ENCODE assay signal across 14 cellular contexts in genomic region chr1:56446531-56447098, GRCh38.
A peak's percentile ranks its signal among the peaks of the same experiment; 100 is the strongest.
DNase-seq lines count a peak whose midpoint lies in the region; ATAC-seq and TF ChIP-seq lines count a peak whose summit lies in the region.
"Had no signal": no experiment of that assay in that cellular context is flagged by ENCODE, and none has a peak within 500 bp of the region (broad histone marks: within the 10 kb centered on the region; RNA-seq: fewer than 3 reads in every experiment).

No MANE protein-coding gene starts in this region.

- peak overlapping the region; percentile 68 to 72 for H3K27ac ChIP-seq in coronary artery
- peak overlapping the region in 1 of 2 donors; percentile 84 for H3K27ac ChIP-seq in lung (ENCODE audit: low read depth in 1 of 2, low read length in 1 of 2)
- H3K27ac ChIP-seq in thoracic aorta, result peak overlapping the region; percentile 6 to 32

- H3K27me3 Mint-ChIP-seq in progenitor cell of endocrine pancreas, result no peaks in the 10 kb centered on the region
- H3K27me3 Mint-ChIP-seq: activated naive CD4-positive, alpha-beta T cell treated with anti-CD3 and anti-CD28 coated beads, Interleukin-2, amount 50 U/mL, for 24 hours had no signal

- H3K4me1 ChIP-seq in lung (ENCODE audit: control insufficient read depth in 2 of 2, insufficient read depth in 2 of 2, low read length in 2 of 2) (peaks cover 8 to 13% of the 10 kb centered on the region in 2 donors), thoracic aorta (ENCODE audit: control insufficient read depth in 1 of 2, low read depth in 2 of 2) (peaks cover 16 to 40% of the 10 kb centered on the region in 2 donors)

- no peak overlapping the region for H3K4me3 Mint-ChIP-seq in progenitor cell of endocrine pancreas (ENCODE audit: low read depth)
- H3K4me3 Mint-ChIP-seq: activated naive CD4-positive, alpha-beta T cell treated with anti-CD3 and anti-CD28 coated beads, Interleukin-2, amount 50 U/mL, for 24 hours had no signal

- H3K27me3 ChIP-seq in lung (ENCODE audit: control insufficient read depth, insufficient read depth) (no peaks in the 10 kb centered on the region), thoracic aorta (replicated peaks; ENCODE audit: insufficient read depth) (no peaks in the 10 kb centered on the region)

- DNase-seq in NCI-H2029 (lab: John Stamatoyannopoulos, UW), result peak; percentile 80
- DNase-seq in coronary artery (ENCODE audit: low spot score), result peak; percentile 83
- DNase-seq in lung (ENCODE audit: low spot score), result peak; percentile 57
- peak; percentile 76 for DNase-seq in thoracic aorta (ENCODE audit: low spot score)
- no peak for DNase-seq in anterior cingulate cortex (lab: John Stamatoyannopoulos, UW)
- no peak for DNase-seq in progenitor cell of endocrine pancreas (ENCODE audit: low spot score, unreplicated experiment)
- DNase-seq: C1 segment of cervical spinal cord, GF-D8, NCI-H1436, NCI-H748 treated with DMSO at 0.1 percent for 48 hours, SIG-M5 had no signal

- no peaks in the 10 kb centered on the region for H3K9me3 ChIP-seq in lung (ENCODE audit: control insufficient read depth in 2 of 2, insufficient read depth in 1 of 2, low read length in 1 of 2)
- H3K9me3 ChIP-seq in thoracic aorta, result no peaks in the 10 kb centered on the region

- H3K27ac Mint-ChIP-seq in progenitor cell of endocrine pancreas, result no peak overlapping the region
- H3K27ac Mint-ChIP-seq: activated naive CD4-positive, alpha-beta T cell treated with anti-CD3 and anti-CD28 coated beads, Interleukin-2, amount 50 U/mL, for 24 hours had no signal

- ATAC-seq in lung (ENCODE audit: insufficient read depth, low FRiP score), result peak; percentile 77
- ATAC-seq in thoracic aorta (ENCODE audit: insufficient number of reproducible peaks, low FRiP score, low read depth), result peak; percentile 42
- no peak for ATAC-seq in GM21825 (IDR thresholded peaks at IDR 0.05; ENCODE audit: unreplicated experiment)
- no peak for ATAC-seq in GM18873 (IDR thresholded peaks at IDR 0.05; ENCODE audit: low FRiP score, unreplicated experiment)

- H3K36me3 ChIP-seq in lung (ENCODE audit: control insufficient read depth in 2 of 2, insufficient read depth in 2 of 2, low read length in 2 of 2) (no peaks in the 10 kb centered on the region), thoracic aorta (no peaks in the 10 kb centered on the region)

- H3K4me3 ChIP-seq in coronary artery, result no peak overlapping the region
- no peak overlapping the region for H3K4me3 ChIP-seq in lung
- peak overlapping the region; percentile 13 for H3K4me3 ChIP-seq in thoracic aorta

- no peaks in the 10 kb centered on the region for H3K9me3 Mint-ChIP-seq in progenitor cell of endocrine pancreas (ENCODE audit: low read depth)
- H3K9me3 Mint-ChIP-seq: activated naive CD4-positive, alpha-beta T cell treated with anti-CD3 and anti-CD28 coated beads, Interleukin-2, amount 50 U/mL, for 24 hours had no signal

- peaks cover 12% of the 10 kb centered on the region for H3K4me1 Mint-ChIP-seq in progenitor cell of endocrine pancreas (ENCODE audit: low read depth)
- H3K4me1 Mint-ChIP-seq: activated naive CD4-positive, alpha-beta T cell treated with anti-CD3 and anti-CD28 coated beads, Interleukin-2, amount 50 U/mL, for 24 hours had no signal

- WGBS in lung, 2 donors, result 47 to 73% methylated on average over 5 of the region's 5 CpGs

- TF ChIP-seq CTCF in coronary artery (IDR thresholded peaks at IDR 0.05) (no peak), lung (IDR thresholded peaks at IDR 0.05; ENCODE audit: control extremely low read depth, extremely low read depth) (no peak), thoracic aorta (IDR thresholded peaks at IDR 0.05) (peak; percentile 10), progenitor cell of endocrine pancreas (IDR thresholded peaks at IDR 0.05; ENCODE audit: unreplicated experiment) (no peak)

- H3K36me3 Mint-ChIP-seq in progenitor cell of endocrine pancreas (ENCODE audit: insufficient read depth), result no peaks in the 10 kb centered on the region
- H3K36me3 Mint-ChIP-seq: activated naive CD4-positive, alpha-beta T cell treated with anti-CD3 and anti-CD28 coated beads, Interleukin-2, amount 50 U/mL, for 24 hours had no signal

Comparison
In these comparisons a context has a peak if more than half of its experiments do, and no peak if none do; other contexts are left out.
1. DNase-seq: peak in NCI-H2029 (single experiment), coronary artery (single experiment), lung (single experiment) and thoracic aorta (single experiment); none in anterior cingulate cortex (0 of 58) and progenitor cell of endocrine pancreas (single experiment).
2. ATAC-seq: peak in lung (single experiment) and thoracic aorta (single experiment); none in GM21825 (single experiment) and GM18873 (single experiment).